Comparison of ENCODE assay signal across 3 cellular contexts in genomic region chr6:93592417-93592816, GRCh38.
"Had no signal": no experiment of that assay in that cellular context is flagged by ENCODE, and none has a peak within 500 bp of the region (broad histone marks: within the 10 kb centered on the region; RNA-seq: fewer than 3 reads in every experiment).

No MANE protein-coding gene starts in this region.

- H3K4me3 ChIP-seq: GM12878 had no signal

- DNase-seq: GDM1, GF-D8 had no signal

- ATAC-seq: GM12878 had no signal
